18 cellular contexts compared by ENCODE assay signal in the genomic region with DNA sequence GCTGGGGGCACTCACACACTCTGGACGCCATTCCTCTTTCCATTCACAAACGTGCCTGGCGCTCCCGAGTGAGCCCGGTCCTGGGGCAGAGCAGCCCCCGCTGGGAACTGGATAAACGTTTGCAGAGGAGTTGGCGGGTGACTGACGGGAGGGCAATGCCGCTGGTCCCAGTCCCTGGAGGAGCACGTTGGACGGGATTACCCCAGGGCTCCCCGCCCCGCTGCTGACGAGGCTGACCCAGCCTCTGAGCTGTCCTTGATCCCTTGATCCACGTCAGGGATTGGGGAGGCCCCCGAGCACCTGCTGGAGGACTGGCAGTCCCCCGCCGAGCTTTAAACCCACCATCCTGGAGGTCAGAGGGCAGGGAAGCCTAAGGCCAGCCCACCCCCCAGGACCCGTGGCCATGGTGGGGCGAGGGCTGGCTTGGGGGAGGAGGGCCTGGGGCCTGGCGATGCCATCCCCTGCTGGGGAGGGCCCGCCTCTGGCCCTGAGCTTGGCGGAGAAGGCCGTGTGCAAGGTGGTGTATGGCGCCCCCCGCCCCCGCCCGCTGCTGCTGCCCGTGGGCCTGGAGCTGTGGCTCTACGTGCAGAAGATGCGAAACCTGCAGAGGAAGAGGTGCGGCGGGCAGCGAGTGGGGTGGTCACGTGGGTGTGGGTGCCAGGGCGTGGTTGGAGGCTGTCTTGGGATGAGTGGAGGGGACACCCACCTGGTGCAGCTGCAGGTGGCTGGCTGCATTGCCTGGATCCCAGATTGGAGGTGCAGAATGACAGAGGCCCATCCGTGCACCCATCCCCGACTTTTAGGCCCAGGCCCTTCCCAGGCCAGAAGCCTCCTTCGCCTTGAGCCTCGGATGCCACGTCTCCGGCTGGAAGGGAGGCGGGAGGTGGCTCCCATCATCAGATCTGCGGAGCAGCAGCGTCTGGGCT. TPM values are rescaled to one million over a fixed set of nuclear protein-coding genes. Genes with fewer than 3 reads are reported as not detected.
DNase-seq lines count a peak whose midpoint lies in the region; ATAC-seq, FAIRE-seq and TF ChIP-seq lines count a peak whose summit lies in the region.
"Had no signal": no experiment of that assay in that cellular context is flagged by ENCODE, and none has a peak within 500 bp of the region (broad histone marks: within the 10 kb centered on the region; RNA-seq: fewer than 3 reads in every experiment).

No MANE protein-coding gene starts in this region.

- no peak for ATAC-seq in right cardiac atrium
- ATAC-seq: A549, SK-N-SH treated with all-trans-retinoic acid at 6 μM for 48 hours had no signal

- H3K27me3 ChIP-seq in right cardiac atrium (ENCODE audit: control insufficient read depth, insufficient read depth) (no peaks in the 10 kb centered on the region), left ventricle myocardium inferior (ENCODE audit: low read depth) (no peaks in the 10 kb centered on the region), Karpas-422 (ENCODE audit: low read length) (no peaks in the 10 kb centered on the region), BE2C (no peaks in the 10 kb centered on the region)

- no peak overlapping the region for H3K4me3 ChIP-seq in right cardiac atrium (ENCODE audit: low read length)
- H3K4me3 ChIP-seq in left ventricle myocardium inferior = no peak overlapping the region
- no peak overlapping the region for H3K4me3 ChIP-seq in Karpas-422 (ENCODE audit: low read length)
- no peak overlapping the region for H3K4me3 ChIP-seq in kidney (ENCODE audit: low read length in 2 of 2)
- H3K4me3 ChIP-seq in BE2C (ENCODE audit: low read depth, low read length) = no peak overlapping the region
- H3K4me3 ChIP-seq: A549 had no signal

- no peak for TF ChIP-seq CTCF in left ventricle myocardium inferior (IDR thresholded peaks at IDR 0.05; ENCODE audit: borderline replicate concordance)
- no peak for TF ChIP-seq CTCF in kidney (IDR thresholded peaks at IDR 0.05; ENCODE audit: borderline replicate concordance, extremely low read depth, insufficient read depth)
- no peak for TF ChIP-seq CTCF in BE2C (IDR thresholded peaks at IDR 0.05; ENCODE audit: low read depth, low read length)

- H3K79me2 ChIP-seq in Karpas-422 (ENCODE audit: low read length) = no peaks in the 10 kb centered on the region

- intact Hi-C loops in right cardiac atrium (cut with DNase I) (no loop called here), left ventricle myocardium inferior (cut with micrococcal nuclease) (no loop called here), kidney (cut with DNase I) (no loop called here)

- H3K27ac ChIP-seq in right cardiac atrium (ENCODE audit: low read length) (no peak overlapping the region), left ventricle myocardium inferior (replicated peaks) (no peak overlapping the region), Karpas-422 (ENCODE audit: low read length) (no peak overlapping the region), kidney (ENCODE audit: low read depth in 2 of 2, low read length in 2 of 2) (no peak overlapping the region)
- H3K27ac ChIP-seq: A549 had no signal

- H3K36me3 Mint-ChIP-seq in immature natural killer cell = no peaks in the 10 kb centered on the region
- H3K36me3 Mint-ChIP-seq: CD8-positive, alpha-beta memory T cell had no signal

- peaks cover 0 to 4% (median 2%) of the 10 kb centered on the region in 3 donors for H3K27me3 Mint-ChIP-seq in immature natural killer cell (ENCODE audit: low read depth in 3 of 3)
- H3K27me3 Mint-ChIP-seq: CD8-positive, alpha-beta memory T cell had no signal

- no peaks in the 10 kb centered on the region for H3K9me2 ChIP-seq in Karpas-422 (replicated peaks; ENCODE audit: insufficient read depth, low read length)

- H3K9ac ChIP-seq in Karpas-422 (ENCODE audit: low read length) (peak overlapping the region; percentile 17), kidney (ENCODE audit: low read length in 2 of 2) (no peak overlapping the region)

- FAIRE-seq in kidney (lab: Jason Lieb, UNC) = no peak
- FAIRE-seq: A549 had no signal

- no peaks in the 10 kb centered on the region for H3K9me3 Mint-ChIP-seq in immature natural killer cell
- H3K9me3 Mint-ChIP-seq: CD8-positive, alpha-beta memory T cell had no signal

- no peaks in the 10 kb centered on the region; the same call in 1 of the 2 replicates for H4K20me1 ChIP-seq in Karpas-422 (ENCODE audit: insufficient read depth, low read depth, low read length)

- DNase-seq in right cardiac atrium (peak; percentile 20 to 56 (median 50)), left ventricle myocardium inferior (no peak), Karpas-422 (peak; percentile 49), kidney (peak; percentile 70), immature natural killer cell (no peak), BE2C (no peak), NCI-H2107 (lab: John Stamatoyannopoulos, UW) (no peak)
- DNase-seq: C1 segment of cervical spinal cord; CD8-positive, alpha-beta memory T cell; HCEC 1CT; NCI-H1105 treated with DMSO at 0.1 percent for 48 hours; NCI-H1694 treated with DMSO at 0.1 percent for 48 hours; NCI-H510A; NCI-H748 treated with DMSO at 0.1 percent for 48 hours; SHP77 treated with DMSO at 0.1 percent for 48 hours had no signal

- peaks cover 18% of the 10 kb centered on the region for H3K36me3 ChIP-seq in left ventricle myocardium inferior
- no peaks in the 10 kb centered on the region for H3K36me3 ChIP-seq in Karpas-422 (ENCODE audit: insufficient read depth, low read length)
- no peaks in the 10 kb centered on the region for H3K36me3 ChIP-seq in kidney (ENCODE audit: control insufficient read depth in 1 of 2, insufficient read depth in 2 of 2, low read length in 2 of 2)
- H3K36me3 ChIP-seq in BE2C = peaks cover 27% of the 10 kb centered on the region

- peaks cover 7% of the 10 kb centered on the region for H3K4me1 ChIP-seq in right cardiac atrium (ENCODE audit: control insufficient read depth, insufficient read depth, low read length)
- H3K4me1 ChIP-seq in left ventricle myocardium inferior = peaks cover 36% of the 10 kb centered on the region
- peaks cover 60% of the 10 kb centered on the region for H3K4me1 ChIP-seq in Karpas-422 (ENCODE audit: low read length)
- peaks cover 0 to 9% of the 10 kb centered on the region in 2 donors for H3K4me1 ChIP-seq in kidney (ENCODE audit: control insufficient read depth in 1 of 2, insufficient read depth in 1 of 2, low read depth in 1 of 2, low read length in 2 of 2)
- peaks cover 3% of the 10 kb centered on the region for H3K4me1 ChIP-seq in BE2C

- 81% methylated on average over 46 of the region's 46 CpGs for WGBS in right cardiac atrium

- H3K4me1 Mint-ChIP-seq in immature natural killer cell = peaks cover 0 to 4% of the 10 kb centered on the region in 2 donors

- H3K4me2 ChIP-seq in Karpas-422 (ENCODE audit: low read depth, low read length, poor library complexity, severe bottlenecking) = peak overlapping the region; percentile 38
- H3K4me2 ChIP-seq: A549 had no signal

- no peaks in the 10 kb centered on the region for H3K9me3 ChIP-seq in right cardiac atrium (ENCODE audit: control insufficient read depth, low read length)
- H3K9me3 ChIP-seq in left ventricle myocardium inferior (replicated peaks) = no peaks in the 10 kb centered on the region
- no peaks in the 10 kb centered on the region for H3K9me3 ChIP-seq in Karpas-422 (ENCODE audit: low read length)
- H3K9me3 ChIP-seq in kidney (ENCODE audit: control insufficient read depth in 1 of 2, low read length in 2 of 2) = no peaks in the 10 kb centered on the region
- no peaks in the 10 kb centered on the region for H3K9me3 ChIP-seq in BE2C
- H3K9me3 ChIP-seq: A549 had no signal

- H2AFZ ChIP-seq in Karpas-422 (ENCODE audit: low read length) = no peak overlapping the region

- no peak overlapping the region for H3K4me3 Mint-ChIP-seq in immature natural killer cell
- H3K4me3 Mint-ChIP-seq: CD8-positive, alpha-beta memory T cell had no signal

- H3K27ac Mint-ChIP-seq in immature natural killer cell = no peak overlapping the region

RNA-seq across cellular contexts. Expression of gene GPSM1, which starts 4.5 kb away (rescaled TPM):
- total RNA-seq in right cardiac atrium = 10 to 100 TPM; 46.3 to 90.6 (median 71.6) TPM
- 73.3 TPM for polyA plus RNA-seq in right cardiac atrium
- total RNA-seq in left ventricle myocardium inferior = 69.0 TPM
- 11.7 and 38.4 TPM in 2 replicates for total RNA-seq in Karpas-422 (2014; rRNA removed; shearing (Covaris generic); ENCODE audit: low replicate concordance)
- 11.6 TPM for total RNA-seq in kidney
- 11.9 TPM for polyA plus RNA-seq in kidney (ENCODE audit: insufficient read depth, low read depth, low replicate concordance)
- polyA plus RNA-seq in immature natural killer cell = 1 to 10 TPM in 1 of 3 donors, under 1 TPM in 1, not detected in 1; 0.43 to 1.3 TPM
- 131 TPM for polyA plus RNA-seq in BE2C (2012; ENCODE audit: insufficient read depth, insufficient read length, low read depth)

RNA-seq across cellular contexts. Expression of gene CCDC187, which starts 27.9 kb away (rescaled TPM):
- not detected for total RNA-seq in right cardiac atrium
- polyA plus RNA-seq in right cardiac atrium = not detected
- total RNA-seq in left ventricle myocardium inferior = not detected
- total RNA-seq in Karpas-422 (2014; rRNA removed; shearing (Covaris generic); ENCODE audit: low replicate concordance) = 0.34 and 0.43 TPM in 2 replicates
- total RNA-seq in kidney = 2.3 TPM
- polyA plus RNA-seq in kidney (ENCODE audit: insufficient read depth, low read depth, low replicate concordance) = 0.84 TPM
- polyA plus RNA-seq in immature natural killer cell = not detected
- not detected for polyA plus RNA-seq in BE2C (2012; ENCODE audit: insufficient read depth, insufficient read length, low read depth)
- total RNA-seq: CD8-positive, alpha-beta memory T cell; RPMI7951 had no signal
- polyA plus RNA-seq: CD8-positive, alpha-beta memory T cell had no signal

RNA-seq across cellular contexts. Expression of gene DNLZ, which starts 31.7 kb away (rescaled TPM):
- total RNA-seq in right cardiac atrium (10 to 100 TPM; 15.2 to 24.9 (median 22.2) TPM), left ventricle myocardium inferior (37.6 TPM), kidney (22.1 TPM)
- polyA plus RNA-seq in right cardiac atrium (17.1 TPM), kidney (ENCODE audit: insufficient read depth, low read depth, low replicate concordance) (30.4 TPM), immature natural killer cell (10 to 100 TPM; 58.4 to 77.4 (median 61.8) TPM)
- total RNA-seq in Karpas-422 (2014; rRNA removed; shearing (Covaris generic); ENCODE audit: low replicate concordance) = 40.1 and 104 TPM in 2 replicates
- polyA plus RNA-seq in BE2C (2012; ENCODE audit: insufficient read depth, insufficient read length, low read depth) = 95.7 TPM

RNA-seq across cellular contexts. Expression of gene CARD9, which starts 41.6 kb away (rescaled TPM):
- total RNA-seq in right cardiac atrium (1 to 10 TPM in 2 of 4 donors, under 1 TPM in 2; 0.76 to 2.1 (median 1.0) TPM), left ventricle myocardium inferior (1.2 TPM), kidney (7.0 TPM)
- polyA plus RNA-seq in right cardiac atrium (0.68 TPM), kidney (ENCODE audit: insufficient read depth, low read depth, low replicate concordance) (1.5 TPM), immature natural killer cell (under 1 TPM in 2 of 3 donors, not detected in 1; 0.28 to 0.56 TPM)
- 1.3 and 2.9 TPM in 2 replicates for total RNA-seq in Karpas-422 (2014; rRNA removed; shearing (Covaris generic); ENCODE audit: low replicate concordance)
- 47.9 TPM for polyA plus RNA-seq in BE2C (2012; ENCODE audit: insufficient read depth, insufficient read length, low read depth)
- total RNA-seq: RPMI7951 had no signal
- polyA plus RNA-seq: CD8-positive, alpha-beta memory T cell had no signal

Comparison
In these comparisons a context has a peak if more than half of its experiments do, and no peak if none do; other contexts are left out.
1. DNase-seq: peak in right cardiac atrium (3 of 3), Karpas-422 (single experiment) and kidney (single experiment); none in left ventricle myocardium inferior (single experiment), immature natural killer cell (0 of 3), BE2C (single experiment) and NCI-H2107 (single experiment).